Comparison of ENCODE assay signal across 1 cellular context in the genomic region with DNA sequence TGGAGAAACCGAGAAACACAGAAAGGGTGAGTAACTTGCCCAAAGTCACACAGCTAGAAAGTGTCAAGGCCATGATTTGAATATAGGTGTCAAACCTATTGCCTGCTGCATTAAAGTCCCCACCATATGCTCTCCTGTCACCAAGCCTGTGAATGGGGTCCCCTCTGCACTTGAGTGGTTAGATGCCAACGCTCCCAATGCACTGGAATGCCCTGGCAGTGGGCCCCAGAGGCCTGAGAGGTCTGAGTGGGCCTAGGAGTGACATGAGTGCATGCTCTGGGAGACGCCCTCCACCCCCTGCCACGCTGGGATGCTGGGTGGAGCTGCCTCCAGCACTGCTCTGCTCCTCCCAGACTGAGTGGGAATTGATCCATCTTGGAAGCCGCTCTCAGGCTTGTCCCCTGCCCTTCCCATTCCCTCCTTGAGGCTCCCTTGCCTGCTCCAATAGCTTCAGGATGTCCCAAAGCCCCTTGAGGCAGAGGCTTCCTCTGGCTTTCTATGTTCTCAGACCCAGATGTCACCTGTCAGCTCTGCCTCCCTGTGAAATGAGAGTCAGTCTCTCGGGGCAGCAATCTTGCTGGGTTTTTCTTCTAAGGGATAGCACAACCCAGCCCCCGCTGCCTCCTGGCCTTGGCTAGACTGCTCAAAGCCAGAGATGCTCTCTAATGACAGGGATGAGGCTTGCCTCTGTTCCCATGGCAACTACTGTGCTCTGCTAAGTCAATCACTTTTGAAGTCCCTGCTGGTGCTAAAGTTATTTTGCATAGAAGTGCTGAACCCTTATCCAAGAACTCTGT.
A peak's percentile ranks its signal among the peaks of the same experiment; 100 is the strongest.
TF ChIP-seq lines count a peak whose summit lies in the region.

No MANE protein-coding gene starts in this region.

TF ChIP-seq in K562, 482 proteins besides CTCF, POLR2A, EP300 and RAD21:
- TF ChIP-seq ZFP36 (IDR thresholded peaks at IDR 0.05; ENCODE audit: low read depth, low read length, partially characterized antibody): peak; percentile 43
- no peak for TF ChIP-seq ZNF224 (CRISPR knock-in tag; IDR thresholded peaks at IDR 0.05)
- TF ChIP-seq ZBTB1 (CRISPR knock-in tag; IDR thresholded peaks at IDR 0.05; ENCODE audit: borderline replicate concordance, low read depth): no peak
- no peak for TF ChIP-seq MAZ (CRISPR knock-in tag; conservative IDR thresholded peaks at IDR 0.05 in 1 of 2, IDR thresholded peaks at IDR 0.05 in 1 of 2)
- no peak for TF ChIP-seq ZNF507 (tag; conservative IDR thresholded peaks at IDR 0.05)
- TF ChIP-seq RFX1 (IDR thresholded peaks at IDR 0.05): peak; percentile 84
- no peak for TF ChIP-seq KLF13 (tag; IDR thresholded peaks at IDR 0.05; ENCODE audit: borderline replicate concordance, low read depth)
- no peak for TF ChIP-seq NCOA2 (IDR thresholded peaks at IDR 0.05; ENCODE audit: partially characterized antibody in 2 of 2)
- TF ChIP-seq MCM3 (IDR thresholded peaks at IDR 0.05): no peak
- TF ChIP-seq TCF7L2 (IDR thresholded peaks at IDR 0.05; ENCODE audit: low read depth, low read length): no peak
- no peak for TF ChIP-seq CCNT2 (IDR thresholded peaks at IDR 0.05; ENCODE audit: borderline replicate concordance, extremely low read depth, insufficient read length, low read depth, low read length)
- TF ChIP-seq, protein P1, sequence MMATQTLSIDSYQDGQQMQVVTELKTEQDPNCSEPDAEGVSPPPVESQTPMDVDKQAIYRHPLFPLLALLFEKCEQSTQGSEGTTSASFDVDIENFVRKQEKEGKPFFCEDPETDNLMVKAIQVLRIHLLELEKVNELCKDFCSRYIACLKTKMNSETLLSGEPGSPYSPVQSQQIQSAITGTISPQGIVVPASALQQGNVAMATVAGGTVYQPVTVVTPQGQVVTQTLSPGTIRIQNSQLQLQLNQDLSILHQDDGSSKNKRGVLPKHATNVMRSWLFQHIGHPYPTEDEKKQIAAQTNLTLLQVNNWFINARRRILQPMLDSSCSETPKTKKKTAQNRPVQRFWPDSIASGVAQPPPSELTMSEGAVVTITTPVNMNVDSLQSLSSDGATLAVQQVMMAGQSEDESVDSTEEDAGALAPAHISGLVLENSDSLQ (IDR thresholded peaks at IDR 0.05): peak; percentile 33; the same call in 1 of the 2 replicates
- no peak for TF ChIP-seq TBL1XR1 (IDR thresholded peaks at IDR 0.05; ENCODE audit: low read length in 2 of 2)
- TF ChIP-seq HLTF (IDR thresholded peaks at IDR 0.05): no peak
- TF ChIP-seq, protein P2, sequence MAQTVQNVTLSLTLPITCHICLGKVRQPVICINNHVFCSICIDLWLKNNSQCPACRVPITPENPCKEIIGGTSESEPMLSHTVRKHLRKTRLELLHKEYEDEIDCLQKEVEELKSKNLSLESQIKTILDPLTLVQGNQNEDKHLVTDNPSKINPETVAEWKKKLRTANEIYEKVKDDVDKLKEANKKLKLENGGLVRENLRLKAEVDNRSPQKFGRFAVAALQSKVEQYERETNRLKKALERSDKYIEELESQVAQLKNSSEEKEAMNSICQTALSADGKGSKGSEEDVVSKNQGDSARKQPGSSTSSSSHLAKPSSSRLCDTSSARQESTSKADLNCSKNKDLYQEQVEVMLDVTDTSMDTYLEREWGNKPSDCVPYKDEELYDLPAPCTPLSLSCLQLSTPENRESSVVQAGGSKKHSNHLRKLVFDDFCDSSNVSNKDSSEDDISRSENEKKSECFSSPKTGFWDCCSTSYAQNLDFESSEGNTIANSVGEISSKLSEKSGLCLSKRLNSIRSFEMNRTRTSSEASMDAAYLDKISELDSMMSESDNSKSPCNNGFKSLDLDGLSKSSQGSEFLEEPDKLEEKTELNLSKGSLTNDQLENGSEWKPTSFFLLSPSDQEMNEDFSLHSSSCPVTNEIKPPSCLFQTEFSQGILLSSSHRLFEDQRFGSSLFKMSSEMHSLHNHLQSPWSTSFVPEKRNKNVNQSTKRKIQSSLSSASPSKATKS (CRISPR knock-in tag; IDR thresholded peaks at IDR 0.05): no peak
- TF ChIP-seq HNRNPK (IDR thresholded peaks at IDR 0.05; ENCODE audit: low read depth, low read length, poor library complexity, severe bottlenecking): no peak
- 0 out of 4 replicates have a peak, but pooled peaks of 1 of the 2 experiments have one; percentile 9 for TF ChIP-seq RCOR1 (IDR thresholded peaks at IDR 0.05; ENCODE audit: borderline replicate concordance in 1 of 2, low read depth in 2 of 2, low read length in 2 of 2)
- TF ChIP-seq CEBPB (tag; IDR thresholded peaks at IDR 0.05): no peak
- TF ChIP-seq, protein P3, sequence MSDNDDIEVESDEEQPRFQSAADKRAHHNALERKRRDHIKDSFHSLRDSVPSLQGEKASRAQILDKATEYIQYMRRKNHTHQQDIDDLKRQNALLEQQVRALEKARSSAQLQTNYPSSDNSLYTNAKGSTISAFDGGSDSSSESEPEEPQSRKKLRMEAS (CRISPR knock-in tag; IDR thresholded peaks at IDR 0.05): no peak
- TF ChIP-seq, protein P4, sequence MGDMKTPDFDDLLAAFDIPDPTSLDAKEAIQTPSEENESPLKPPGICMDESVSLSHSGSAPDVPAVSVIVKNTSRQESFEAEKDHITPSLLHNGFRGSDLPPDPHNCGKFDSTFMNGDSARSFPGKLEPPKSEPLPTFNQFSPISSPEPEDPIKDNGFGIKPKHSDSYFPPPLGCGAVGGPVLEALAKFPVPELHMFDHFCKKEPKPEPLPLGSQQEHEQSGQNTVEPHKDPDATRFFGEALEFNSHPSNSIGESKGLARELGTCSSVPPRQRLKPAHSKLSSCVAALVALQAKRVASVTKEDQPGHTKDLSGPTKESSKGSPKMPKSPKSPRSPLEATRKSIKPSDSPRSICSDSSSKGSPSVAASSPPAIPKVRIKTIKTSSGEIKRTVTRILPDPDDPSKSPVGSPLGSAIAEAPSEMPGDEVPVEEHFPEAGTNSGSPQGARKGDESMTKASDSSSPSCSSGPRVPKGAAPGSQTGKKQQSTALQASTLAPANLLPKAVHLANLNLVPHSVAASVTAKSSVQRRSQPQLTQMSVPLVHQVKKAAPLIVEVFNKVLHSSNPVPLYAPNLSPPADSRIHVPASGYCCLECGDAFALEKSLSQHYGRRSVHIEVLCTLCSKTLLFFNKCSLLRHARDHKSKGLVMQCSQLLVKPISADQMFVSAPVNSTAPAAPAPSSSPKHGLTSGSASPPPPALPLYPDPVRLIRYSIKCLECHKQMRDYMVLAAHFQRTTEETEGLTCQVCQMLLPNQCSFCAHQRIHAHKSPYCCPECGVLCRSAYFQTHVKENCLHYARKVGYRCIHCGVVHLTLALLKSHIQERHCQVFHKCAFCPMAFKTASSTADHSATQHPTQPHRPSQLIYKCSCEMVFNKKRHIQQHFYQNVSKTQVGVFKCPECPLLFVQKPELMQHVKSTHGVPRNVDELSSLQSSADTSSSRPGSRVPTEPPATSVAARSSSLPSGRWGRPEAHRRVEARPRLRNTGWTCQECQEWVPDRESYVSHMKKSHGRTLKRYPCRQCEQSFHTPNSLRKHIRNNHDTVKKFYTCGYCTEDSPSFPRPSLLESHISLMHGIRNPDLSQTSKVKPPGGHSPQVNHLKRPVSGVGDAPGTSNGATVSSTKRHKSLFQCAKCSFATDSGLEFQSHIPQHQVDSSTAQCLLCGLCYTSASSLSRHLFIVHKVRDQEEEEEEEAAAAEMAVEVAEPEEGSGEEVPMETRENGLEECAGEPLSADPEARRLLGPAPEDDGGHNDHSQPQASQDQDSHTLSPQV (IDR thresholded peaks at IDR 0.05): no peak
- no peak for TF ChIP-seq EHMT2 (IDR thresholded peaks at IDR 0.05)
- no peak for TF ChIP-seq SUPT5H (IDR thresholded peaks at IDR 0.05)
- TF ChIP-seq, protein P5, sequence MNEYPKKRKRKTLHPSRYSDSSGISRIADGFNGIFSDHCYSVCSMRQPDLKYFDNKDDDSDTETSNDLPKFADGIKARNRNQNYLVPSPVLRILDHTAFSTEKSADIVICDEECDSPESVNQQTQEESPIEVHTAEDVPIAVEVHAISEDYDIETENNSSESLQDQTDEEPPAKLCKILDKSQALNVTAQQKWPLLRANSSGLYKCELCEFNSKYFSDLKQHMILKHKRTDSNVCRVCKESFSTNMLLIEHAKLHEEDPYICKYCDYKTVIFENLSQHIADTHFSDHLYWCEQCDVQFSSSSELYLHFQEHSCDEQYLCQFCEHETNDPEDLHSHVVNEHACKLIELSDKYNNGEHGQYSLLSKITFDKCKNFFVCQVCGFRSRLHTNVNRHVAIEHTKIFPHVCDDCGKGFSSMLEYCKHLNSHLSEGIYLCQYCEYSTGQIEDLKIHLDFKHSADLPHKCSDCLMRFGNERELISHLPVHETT (CRISPR knock-in tag; conservative IDR thresholded peaks at IDR 0.05 in 1 of 2, IDR thresholded peaks at IDR 0.05 in 1 of 2): no peak
- no peak for TF ChIP-seq MEF2D (tag; conservative IDR thresholded peaks at IDR 0.05; ENCODE audit: low read depth)
- TF ChIP-seq, protein P6, sequence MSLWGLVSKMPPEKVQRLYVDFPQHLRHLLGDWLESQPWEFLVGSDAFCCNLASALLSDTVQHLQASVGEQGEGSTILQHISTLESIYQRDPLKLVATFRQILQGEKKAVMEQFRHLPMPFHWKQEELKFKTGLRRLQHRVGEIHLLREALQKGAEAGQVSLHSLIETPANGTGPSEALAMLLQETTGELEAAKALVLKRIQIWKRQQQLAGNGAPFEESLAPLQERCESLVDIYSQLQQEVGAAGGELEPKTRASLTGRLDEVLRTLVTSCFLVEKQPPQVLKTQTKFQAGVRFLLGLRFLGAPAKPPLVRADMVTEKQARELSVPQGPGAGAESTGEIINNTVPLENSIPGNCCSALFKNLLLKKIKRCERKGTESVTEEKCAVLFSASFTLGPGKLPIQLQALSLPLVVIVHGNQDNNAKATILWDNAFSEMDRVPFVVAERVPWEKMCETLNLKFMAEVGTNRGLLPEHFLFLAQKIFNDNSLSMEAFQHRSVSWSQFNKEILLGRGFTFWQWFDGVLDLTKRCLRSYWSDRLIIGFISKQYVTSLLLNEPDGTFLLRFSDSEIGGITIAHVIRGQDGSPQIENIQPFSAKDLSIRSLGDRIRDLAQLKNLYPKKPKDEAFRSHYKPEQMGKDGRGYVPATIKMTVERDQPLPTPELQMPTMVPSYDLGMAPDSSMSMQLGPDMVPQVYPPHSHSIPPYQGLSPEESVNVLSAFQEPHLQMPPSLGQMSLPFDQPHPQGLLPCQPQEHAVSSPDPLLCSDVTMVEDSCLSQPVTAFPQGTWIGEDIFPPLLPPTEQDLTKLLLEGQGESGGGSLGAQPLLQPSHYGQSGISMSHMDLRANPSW (CRISPR knock-in tag; IDR thresholded peaks at IDR 0.05): no peak
- TF ChIP-seq PML (IDR thresholded peaks at IDR 0.05; ENCODE audit: low read length): no peak
- TF ChIP-seq MCM2 (IDR thresholded peaks at IDR 0.05; ENCODE audit: low read depth): no peak
- TF ChIP-seq, protein P7, sequence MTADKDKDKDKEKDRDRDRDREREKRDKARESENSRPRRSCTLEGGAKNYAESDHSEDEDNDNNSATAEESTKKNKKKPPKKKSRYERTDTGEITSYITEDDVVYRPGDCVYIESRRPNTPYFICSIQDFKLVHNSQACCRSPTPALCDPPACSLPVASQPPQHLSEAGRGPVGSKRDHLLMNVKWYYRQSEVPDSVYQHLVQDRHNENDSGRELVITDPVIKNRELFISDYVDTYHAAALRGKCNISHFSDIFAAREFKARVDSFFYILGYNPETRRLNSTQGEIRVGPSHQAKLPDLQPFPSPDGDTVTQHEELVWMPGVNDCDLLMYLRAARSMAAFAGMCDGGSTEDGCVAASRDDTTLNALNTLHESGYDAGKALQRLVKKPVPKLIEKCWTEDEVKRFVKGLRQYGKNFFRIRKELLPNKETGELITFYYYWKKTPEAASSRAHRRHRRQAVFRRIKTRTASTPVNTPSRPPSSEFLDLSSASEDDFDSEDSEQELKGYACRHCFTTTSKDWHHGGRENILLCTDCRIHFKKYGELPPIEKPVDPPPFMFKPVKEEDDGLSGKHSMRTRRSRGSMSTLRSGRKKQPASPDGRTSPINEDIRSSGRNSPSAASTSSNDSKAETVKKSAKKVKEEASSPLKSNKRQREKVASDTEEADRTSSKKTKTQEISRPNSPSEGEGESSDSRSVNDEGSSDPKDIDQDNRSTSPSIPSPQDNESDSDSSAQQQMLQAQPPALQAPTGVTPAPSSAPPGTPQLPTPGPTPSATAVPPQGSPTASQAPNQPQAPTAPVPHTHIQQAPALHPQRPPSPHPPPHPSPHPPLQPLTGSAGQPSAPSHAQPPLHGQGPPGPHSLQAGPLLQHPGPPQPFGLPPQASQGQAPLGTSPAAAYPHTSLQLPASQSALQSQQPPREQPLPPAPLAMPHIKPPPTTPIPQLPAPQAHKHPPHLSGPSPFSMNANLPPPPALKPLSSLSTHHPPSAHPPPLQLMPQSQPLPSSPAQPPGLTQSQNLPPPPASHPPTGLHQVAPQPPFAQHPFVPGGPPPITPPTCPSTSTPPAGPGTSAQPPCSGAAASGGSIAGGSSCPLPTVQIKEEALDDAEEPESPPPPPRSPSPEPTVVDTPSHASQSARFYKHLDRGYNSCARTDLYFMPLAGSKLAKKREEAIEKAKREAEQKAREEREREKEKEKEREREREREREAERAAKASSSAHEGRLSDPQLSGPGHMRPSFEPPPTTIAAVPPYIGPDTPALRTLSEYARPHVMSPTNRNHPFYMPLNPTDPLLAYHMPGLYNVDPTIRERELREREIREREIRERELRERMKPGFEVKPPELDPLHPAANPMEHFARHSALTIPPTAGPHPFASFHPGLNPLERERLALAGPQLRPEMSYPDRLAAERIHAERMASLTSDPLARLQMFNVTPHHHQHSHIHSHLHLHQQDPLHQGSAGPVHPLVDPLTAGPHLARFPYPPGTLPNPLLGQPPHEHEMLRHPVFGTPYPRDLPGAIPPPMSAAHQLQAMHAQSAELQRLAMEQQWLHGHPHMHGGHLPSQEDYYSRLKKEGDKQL (CRISPR knock-in tag; IDR thresholded peaks at IDR 0.05; ENCODE audit: borderline replicate concordance): no peak
- no peak for TF ChIP-seq DPF2 (IDR thresholded peaks at IDR 0.05)
- no peak for TF ChIP-seq ZNF140 (CRISPR knock-in tag; IDR thresholded peaks at IDR 0.05)
